ENCODE assay signal across 8 cellular contexts in the genomic region with DNA sequence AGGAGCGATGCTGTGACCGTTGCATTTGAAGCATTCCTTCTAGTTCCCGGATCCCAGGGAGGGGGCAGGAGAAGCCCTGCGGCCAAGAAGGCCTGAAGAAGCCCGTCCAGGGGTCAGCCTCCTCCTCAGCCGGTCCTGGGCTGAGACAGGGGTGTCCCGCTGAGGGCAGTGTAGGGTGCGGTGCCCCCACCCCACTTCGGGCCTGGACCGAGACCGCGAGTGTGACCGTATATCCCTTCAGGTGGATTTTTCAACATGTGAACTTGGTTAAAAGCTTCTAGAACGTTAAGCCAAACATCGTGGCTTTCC. TPM values are rescaled to one million over a fixed set of nuclear protein-coding genes. Genes with fewer than 3 reads are reported as not detected.
DNase-seq lines count a peak whose midpoint lies in the region; ATAC-seq lines count a peak whose summit lies in the region.

No MANE protein-coding gene starts in this region.

- WGBS in HUES64: under 1% methylated on average over 15 of the region's 15 CpGs
- 1 to 2% methylated on average over 15 of the region's 15 CpGs for WGBS in esophagus, 2 donors

- H3K27me3 ChIP-seq in HUES64 (ENCODE audit: insufficient read depth, low read length): peaks cover 90% of the 10 kb centered on the region
- no peaks in the 10 kb centered on the region for H3K27me3 ChIP-seq in esophagus (ENCODE audit: control insufficient read depth in 1 of 2, insufficient read depth in 2 of 2, low read length in 2 of 2)
- peaks cover 15% of the 10 kb centered on the region for H3K27me3 ChIP-seq in rectal smooth muscle tissue (ENCODE audit: control insufficient read depth, insufficient read depth, low read length)

- H3K27ac ChIP-seq in HUES64 (ENCODE audit: low read depth, low read length) (no peak overlapping the region), esophagus (ENCODE audit: low read depth in 2 of 2, low read length in 1 of 2) (peak overlapping the region; percentile 18 to 40), rectal smooth muscle tissue (ENCODE audit: low read depth, low read length) (no peak overlapping the region)

- H3K9me3 ChIP-seq in HUES64 (ENCODE audit: insufficient read depth, low read depth, low read length): peaks cover 2% of the 10 kb centered on the region; the same call in 1 of the 2 replicates
- H3K9me3 ChIP-seq in esophagus (ENCODE audit: control insufficient read depth in 2 of 2, insufficient read depth in 1 of 2, low read depth in 1 of 2, low read length in 1 of 2): no peaks in the 10 kb centered on the region

- intact Hi-C loops in posterior cingulate gyrus (cut with DNase I): no loop called here

- ATAC-seq in GM19023 (IDR thresholded peaks at IDR 0.05; ENCODE audit: unreplicated experiment): peak; percentile 2

- H3K4me1 ChIP-seq in HUES64 (ENCODE audit: insufficient read depth, low read length) (no peaks in the 10 kb centered on the region), esophagus (ENCODE audit: control insufficient read depth in 2 of 2, insufficient read depth in 2 of 2, low read length in 1 of 2) (peaks cover 11 to 21% of the 10 kb centered on the region in 2 donors), rectal smooth muscle tissue (ENCODE audit: control insufficient read depth, insufficient read depth, low read length) (no peaks in the 10 kb centered on the region)

- H3K36me3 ChIP-seq in HUES64 (ENCODE audit: insufficient read depth, low read length) (no peaks in the 10 kb centered on the region), esophagus (ENCODE audit: control insufficient read depth in 2 of 2, insufficient read depth in 2 of 2, low read length in 1 of 2) (no peaks in the 10 kb centered on the region), rectal smooth muscle tissue (ENCODE audit: control insufficient read depth, insufficient read depth, low read length) (no peaks in the 10 kb centered on the region)

- DNase-seq in NCI-H524 treated with DMSO at 0.1 percent for 48 hours (lab: John Stamatoyannopoulos, UW) (no peak), NCI-H1417 (lab: John Stamatoyannopoulos, UW) (no peak), posterior cingulate gyrus (no peak), NCI-H2171 treated with DMSO at 0.1 percent for 48 hours (lab: John Stamatoyannopoulos, UW) (no peak)

- H3K9ac ChIP-seq in HUES64 (ENCODE audit: low read depth, low read length) (no peak overlapping the region), rectal smooth muscle tissue (ENCODE audit: low read length) (no peak overlapping the region)

- peak overlapping the region; percentile 62 for H3K4me3 ChIP-seq in HUES64 (ENCODE audit: low read length)
- peak overlapping the region; percentile 42 to 45 for H3K4me3 ChIP-seq in esophagus (ENCODE audit: low read depth in 1 of 2, low read length in 2 of 2)
- H3K4me3 ChIP-seq in rectal smooth muscle tissue (ENCODE audit: low read length): peak overlapping the region; percentile 75

RNA-seq across cellular contexts. Expression of a gene that starts 2.8 kb away (rescaled TPM):
- 0.25 TPM for polyA plus RNA-seq in HUES64 (2013, experiment 1 of 2)
- polyA plus RNA-seq in HUES64 (2013, experiment 2 of 2): 0.25 TPM
- 1 to 10 TPM; 1.1 to 1.2 TPM for polyA plus RNA-seq in esophagus

Comparison
In these comparisons a context has a peak if more than half of its experiments do, and no peak if none do; other contexts are left out.
1. H3K27ac ChIP-seq: peak in esophagus (2 of 2); none in HUES64 (single experiment) and rectal smooth muscle tissue (single experiment).
2. Peak in every context shown above with its lines, with median percentiles within 50 percentile points of each other: H3K4me3 ChIP-seq.